In genomic region chr17:7707446-7707845, GRCh38 we compare ENCODE assay signal across 1 cellular context.
TF ChIP-seq lines count a peak whose summit lies in the region.

No MANE protein-coding gene starts in this region.

TF ChIP-seq in SK-N-SH, 30 proteins besides CTCF, POLR2A, EP300 and RAD21 (continued from another document):
- TF ChIP-seq REST (IDR thresholded peaks at IDR 0.05; ENCODE audit: low read depth, low read length) (no peak), FOSL2 (IDR thresholded peaks at IDR 0.05; ENCODE audit: borderline replicate concordance, low read depth) (no peak), NFIC (IDR thresholded peaks at IDR 0.05; ENCODE audit: borderline replicate concordance) (no peak), GATA2 (CRISPR knock-in tag; IDR thresholded peaks at IDR 0.05) (no peak), EZH2phosphoT487 (IDR thresholded peaks at IDR 0.05; ENCODE audit: borderline replicate concordance, low read depth) (no peak), MAX (IDR thresholded peaks at IDR 0.05; ENCODE audit: low read depth) (no peak), NRF1 (IDR thresholded peaks at IDR 0.05; ENCODE audit: low read depth, low read length) (no peak), YY1 (IDR thresholded peaks at IDR 0.05; ENCODE audit: low read depth) (no peak), POLR2AphosphoS5 (IDR thresholded peaks at IDR 0.05; ENCODE audit: low read depth, low read length) (no peak), RFX5 (IDR thresholded peaks at IDR 0.05; ENCODE audit: low read length) (no peak), USF1 (IDR thresholded peaks at IDR 0.05; ENCODE audit: borderline replicate concordance, low read depth) (no peak), FOXM1 (IDR thresholded peaks at IDR 0.05; ENCODE audit: low read depth) (no peak), TCF12 (IDR thresholded peaks at IDR 0.05) (no peak), USF2 (IDR thresholded peaks at IDR 0.05; ENCODE audit: borderline replicate concordance, low read depth, low read length) (no peak)
